Comparison of ENCODE assay signal across 9 cellular contexts in genomic region chr17:74192950-74193781, GRCh38. TPM values are rescaled to one million over a fixed set of nuclear protein-coding genes. Genes with fewer than 3 reads are reported as not detected.
DNase-seq lines count a peak whose midpoint lies in the region; ATAC-seq, FAIRE-seq and TF ChIP-seq lines count a peak whose summit lies in the region.
"Had no signal": no experiment of that assay in that cellular context is flagged by ENCODE, and none has a peak within 500 bp of the region (broad histone marks: within the 10 kb centered on the region; RNA-seq: fewer than 3 reads in every experiment).

No MANE protein-coding gene starts in this region.

- no peak overlapping the region for H2BK15ac ChIP-seq in neuronal stem cell (ENCODE audit: low read length)

- TF ChIP-seq CTCF in bronchial epithelial cell (IDR thresholded peaks at IDR 0.05; ENCODE audit: insufficient read depth, low read length, severe bottlenecking): no peak
- TF ChIP-seq CTCF in nephron progenitor cell (IDR thresholded peaks at IDR 0.05): no peak

- H3K4me3 ChIP-seq in bronchial epithelial cell (ENCODE audit: low read depth, low read length) (no peak overlapping the region), neuronal stem cell (ENCODE audit: low read length in 2 of 2) (no peak overlapping the region)
- H3K4me3 ChIP-seq: breast epithelium had no signal

- H4K91ac ChIP-seq in neuronal stem cell (ENCODE audit: low read depth, low read length, poor library complexity): no peak overlapping the region

- DNase-seq in ELF-1 (ENCODE audit: low read depth, low spot score) (peak; percentile 1), NCI-H1694 (lab: John Stamatoyannopoulos, UW) (peak; percentile 95), bronchial epithelial cell (ENCODE audit: low read depth) (peak; percentile 86), neuronal stem cell (ENCODE audit: low spot score) (no peak), foreskin melanocyte (no peak), nephron progenitor cell (no peak)
- no peak for DNase-seq in activated T-cell treated with anti-CD3 and anti-CD28 coated beads, Interleukin-2, amount 50 U/mL, for 72 hours

- H3K23ac ChIP-seq in neuronal stem cell (ENCODE audit: low read depth, low read length, poor library complexity): peak overlapping the region; percentile 34

- no peaks in the 10 kb centered on the region for H3K36me3 Mint-ChIP-seq in activated T-cell treated with anti-CD3 and anti-CD28 coated beads, Interleukin-2, amount 50 U/mL, for 72 hours (ENCODE audit: insufficient read depth in 2 of 2)
- no peaks in the 10 kb centered on the region for H3K36me3 Mint-ChIP-seq in nephron progenitor cell (ENCODE audit: low read depth)

- no peak overlapping the region for H3K4ac ChIP-seq in neuronal stem cell (ENCODE audit: low read length)

- H3K9me3 Mint-ChIP-seq in activated T-cell treated with anti-CD3 and anti-CD28 coated beads, Interleukin-2, amount 50 U/mL, for 72 hours: no peaks in the 10 kb centered on the region
- H3K9me3 Mint-ChIP-seq in nephron progenitor cell: no peaks in the 10 kb centered on the region

- no peaks in the 10 kb centered on the region for H3K79me1 ChIP-seq in neuronal stem cell (ENCODE audit: low read depth, low read length)

- no peak overlapping the region for H2AFZ ChIP-seq in neuronal stem cell (ENCODE audit: low read length)

- H3K27me3 ChIP-seq in bronchial epithelial cell (ENCODE audit: control insufficient read depth, insufficient read depth, low read length) (peaks cover 6% of the 10 kb centered on the region), neuronal stem cell (ENCODE audit: control insufficient read depth in 3 of 3, insufficient read depth in 3 of 3, low read depth in 1 of 3, low read length in 3 of 3) (peaks cover 0 to 47% (median 2%) of the 10 kb centered on the region in 3 experiments)

- H3K27me3 Mint-ChIP-seq in activated T-cell treated with anti-CD3 and anti-CD28 coated beads, Interleukin-2, amount 50 U/mL, for 72 hours (ENCODE audit: low read depth): peaks cover 19% of the 10 kb centered on the region
- H3K27me3 Mint-ChIP-seq in nephron progenitor cell (ENCODE audit: low read depth, poor library complexity): peaks cover 36% of the 10 kb centered on the region

- peaks cover 0 to 3% of the 10 kb centered on the region in 2 donors for H3K9me3 ChIP-seq in neuronal stem cell (replicated peaks in 1 of 2; ENCODE audit: control insufficient read depth in 2 of 2, insufficient read depth in 1 of 2, low read depth in 1 of 2, low read length in 2 of 2)
- H3K9me3 ChIP-seq: breast epithelium had no signal

- H3K27ac Mint-ChIP-seq in activated T-cell treated with anti-CD3 and anti-CD28 coated beads, Interleukin-2, amount 50 U/mL, for 72 hours: no peak overlapping the region
- no peak overlapping the region for H3K27ac Mint-ChIP-seq in nephron progenitor cell

- no peak overlapping the region for H3K4me3 Mint-ChIP-seq in activated T-cell treated with anti-CD3 and anti-CD28 coated beads, Interleukin-2, amount 50 U/mL, for 72 hours
- no peak overlapping the region for H3K4me3 Mint-ChIP-seq in nephron progenitor cell

- no peak overlapping the region for H3K9ac ChIP-seq in neuronal stem cell (ENCODE audit: low read depth, low read length, poor library complexity)

- no peak overlapping the region for H2BK120ac ChIP-seq in neuronal stem cell (ENCODE audit: low read depth, low read length)

- H2BK5ac ChIP-seq in neuronal stem cell (ENCODE audit: low read length): no peak overlapping the region

- H3K4me1 ChIP-seq in neuronal stem cell (ENCODE audit: control insufficient read depth in 2 of 2, insufficient read depth in 1 of 2, low read depth in 1 of 2, low read length in 2 of 2): peaks cover 7 to 11% of the 10 kb centered on the region in 2 donors
- H3K4me1 ChIP-seq: breast epithelium had no signal

- no peak overlapping the region for H3K27ac ChIP-seq in neuronal stem cell (replicated peaks; ENCODE audit: low read length)

- H3K14ac ChIP-seq in neuronal stem cell (ENCODE audit: low read length): no peak overlapping the region

- no peak overlapping the region for H3K18ac ChIP-seq in neuronal stem cell (ENCODE audit: low read length)

- H3K4me1 Mint-ChIP-seq in activated T-cell treated with anti-CD3 and anti-CD28 coated beads, Interleukin-2, amount 50 U/mL, for 72 hours (ENCODE audit: low read depth): no peaks in the 10 kb centered on the region
- H3K4me1 Mint-ChIP-seq in nephron progenitor cell: peaks cover 39% of the 10 kb centered on the region

- no peak for ATAC-seq in activated T-cell treated with anti-CD3 and anti-CD28 coated beads, Interleukin-2, amount 50 U/mL, for 72 hours (replicated peaks in 1 of 2)
- ATAC-seq in HG02798 (IDR thresholded peaks at IDR 0.05; ENCODE audit: poor library complexity, unreplicated experiment): no peak

- H3K36me3 ChIP-seq in bronchial epithelial cell (ENCODE audit: control insufficient read depth, insufficient read depth, low read length) (no peaks in the 10 kb centered on the region), neuronal stem cell (replicated peaks in 1 of 2; ENCODE audit: control insufficient read depth in 2 of 2, insufficient read depth in 2 of 2, low read length in 2 of 2) (no peaks in the 10 kb centered on the region)
- H3K36me3 ChIP-seq: breast epithelium had no signal

- FAIRE-seq in bronchial epithelial cell (lab: Jason Lieb, UNC): peak; percentile 87

- H4K8ac ChIP-seq in neuronal stem cell (ENCODE audit: low read depth, low read length): no peak overlapping the region

- WGBS in neuronal stem cell (ENCODE audit: extremely low coverage in 2 of 2, insufficient read length in 2 of 2, insufficient replicate concordance in 1 of 2), 2 donors: no CpG with 5 or more reads among the region's 12 CpGs

- H2AK5ac ChIP-seq in neuronal stem cell (ENCODE audit: low read depth, low read length): no peak overlapping the region

- H3K4me2 ChIP-seq in neuronal stem cell (ENCODE audit: insufficient read depth, low read length, poor library complexity, severe bottlenecking): no peak overlapping the region

- H2BK12ac ChIP-seq in neuronal stem cell (ENCODE audit: low read length): no peak overlapping the region

RNA-seq across cellular contexts. Expression of gene RPL38, which starts 10.3 kb away (rescaled TPM):
- 436 and 2,898 TPM in 2 replicates for total RNA-seq in bronchial epithelial cell
- 4,161 TPM for polyA plus RNA-seq in neuronal stem cell (2013, experiment 1 of 2)
- polyA plus RNA-seq in neuronal stem cell (2013, experiment 2 of 2): 4,332 TPM
- total RNA-seq in activated T-cell treated with anti-CD3 and anti-CD28 coated beads, Interleukin-2, amount 50 U/mL, for 72 hours: 1,000 to 10,000 TPM; 1,255 to 1,305 TPM

RNA-seq across cellular contexts. Expression of gene TTYH2, which starts 20.2 kb away (rescaled TPM):
- 1.3 and 2.4 TPM in 2 replicates for total RNA-seq in bronchial epithelial cell
- polyA plus RNA-seq in neuronal stem cell (2013, experiment 1 of 2): 1.3 TPM
- 1.1 TPM for polyA plus RNA-seq in neuronal stem cell (2013, experiment 2 of 2)
- total RNA-seq in activated T-cell treated with anti-CD3 and anti-CD28 coated beads, Interleukin-2, amount 50 U/mL, for 72 hours: 1 to 10 TPM; 5.3 to 7.2 TPM

Comparison
In these comparisons a context has a peak if more than half of its experiments do, and no peak if none do; other contexts are left out.
1. DNase-seq: peak in ELF-1 (single experiment), NCI-H1694 (single experiment) and bronchial epithelial cell (single experiment); none in neuronal stem cell (single experiment), foreskin melanocyte (single experiment), activated T-cell treated with anti-CD3 and anti-CD28 coated beads, Interleukin-2, amount 50 U/mL, for 72 hours (0 of 2) and nephron progenitor cell (single experiment).